10 cellular contexts compared by ENCODE assay signal in genomic region chr4:25915359-25915716, GRCh38. TPM values are rescaled to one million over a fixed set of nuclear protein-coding genes. Genes with fewer than 3 reads are reported as not detected.
A peak's percentile ranks its signal among the peaks of the same experiment; 100 is the strongest.
DNase-seq lines count a peak whose midpoint lies in the region; ATAC-seq, FAIRE-seq and TF ChIP-seq lines count a peak whose summit lies in the region.
"Had no signal": no experiment of that assay in that cellular context is flagged by ENCODE, and none has a peak within 500 bp of the region (broad histone marks: within the 10 kb centered on the region; RNA-seq: fewer than 3 reads in every experiment).

No MANE protein-coding gene starts in this region.

- RAD21 ChIA-PET in GM12878 (lab: Charles Lee; ENCODE audit: unreplicated experiment), result interaction anchor here (0.7 to 2.7 kb wide), 6 partner anchors 22 to 60 kb away, joined by 3 to 8 read pairs (median 4); no protein-coding TSS in a partner anchor

- POLR2A ChIA-PET in CD4-positive, alpha-beta memory T cell (lab: Charles Lee; ENCODE audit: partially characterized antibody), result interaction anchor here (1.5 to 6.3 kb wide), 4 partner anchors 13 to 61 kb away, joined by 4 to 56 read pairs (median 24); no protein-coding TSS in a partner anchor
- POLR2A ChIA-PET in GM12878 (lab: Charles Lee), result interaction anchor here (0.5 to 1.2 kb wide), 4 partner anchors 13 to 144 kb away, joined by 3 to 4 read pairs (median 4); no protein-coding TSS in a partner anchor

- H3K79me2 ChIP-seq in GM12878 (ENCODE audit: control insufficient read depth, insufficient read depth, low read length), result peaks cover 2% of the 10 kb centered on the region; the same call in 1 of the 2 replicates

- no peaks in the 10 kb centered on the region for H3K36me3 ChIP-seq in CD4-positive, alpha-beta memory T cell (ENCODE audit: insufficient read depth, low read length)
- peaks cover 5% of the 10 kb centered on the region; the same call in 1 of the 2 replicates for H3K36me3 ChIP-seq in HUES64 (ENCODE audit: insufficient read depth, low read length)
- H3K36me3 ChIP-seq in GM12878 (ENCODE audit: control insufficient read depth in 2 of 2, insufficient read depth in 2 of 2, low read length in 1 of 2), result no peaks in the 10 kb centered on the region
- H3K36me3 ChIP-seq in upper lobe of right lung, result no peaks in the 10 kb centered on the region

- SMC1A ChIA-PET in GM12878 (lab: Charles Lee; ENCODE audit: uncharacterized antibody, unreplicated experiment), result interaction anchor here (1.2 to 3.1 kb wide), 3 partner anchors 15 to 143 kb away, joined by 3 to 15 read pairs (median 3); no protein-coding TSS in a partner anchor

- DNase-seq in CD4-positive, alpha-beta memory T cell, result no peak
- DNase-seq in GM12878 (ENCODE audit: low read depth, low spot score), result no peak
- DNase-seq in natural killer cell treated with Interleukin-12 subunit alpha and Interleukin-12 subunit beta and Interleukin-15 and Interleukin-18, amount 100 ng/mL, for 72 hours (ENCODE audit: low spot score), result no peak
- DNase-seq in upper lobe of right lung, result no peak
- no peak for DNase-seq in germinal center (ENCODE audit: low spot score)
- DNase-seq: NCI-H774; stimulated activated CD4-positive, alpha-beta T cell treated with anti-CD3 and anti-CD28 coated beads, Interleukin-2, amount 100 ng/mL, for 24 hours had no signal

- CTCF ChIA-PET in CD4-positive, alpha-beta memory T cell (lab: Charles Lee; ENCODE audit: partially characterized antibody), result interaction anchor here (1.3 to 3.9 kb wide), 3 partner anchors 9 to 73 kb away, joined by 3 to 12 read pairs (median 4); no protein-coding TSS in a partner anchor
- CTCF ChIA-PET in GM12878 (lab: Yijun Ruan, JAX), result interaction anchor here (3.6 kb wide), 1 partner anchor 11 kb away, joined by 20 read pairs; no protein-coding TSS in a partner anchor

- H3K9me3 Mint-ChIP-seq in CD4-positive, alpha-beta memory T cell, result no peaks in the 10 kb centered on the region
- peaks cover 2% of the 10 kb centered on the region for H3K9me3 Mint-ChIP-seq in natural killer cell treated with Interleukin-12 subunit alpha and Interleukin-12 subunit beta and Interleukin-15 and Interleukin-18, amount 100 ng/mL, for 72 hours

- ATAC-seq in GM12878 (no peak), GM18505 (IDR thresholded peaks at IDR 0.05; ENCODE audit: unreplicated experiment) (no peak), GM21723 (IDR thresholded peaks at IDR 0.05; ENCODE audit: unreplicated experiment) (no peak), upper lobe of right lung (no peak)
- ATAC-seq in natural killer cell treated with Interleukin-12 subunit alpha and Interleukin-12 subunit beta and Interleukin-15 and Interleukin-18, amount 100 ng/mL, for 72 hours, result no peak

- in situ Hi-C loops in GM12878 (cut with MboI), result no loop called here

- peaks cover 6 to 7% of the 10 kb centered on the region in 2 donors for H3K36me3 Mint-ChIP-seq in CD4-positive, alpha-beta memory T cell
- H3K36me3 Mint-ChIP-seq in natural killer cell treated with Interleukin-12 subunit alpha and Interleukin-12 subunit beta and Interleukin-15 and Interleukin-18, amount 100 ng/mL, for 72 hours, result no peaks in the 10 kb centered on the region

- H3K4me3 Mint-ChIP-seq in CD4-positive, alpha-beta memory T cell, result peak overlapping the region in 6 of 8 donors; percentile 27 to 97 (median 80)
- H3K4me3 Mint-ChIP-seq in natural killer cell treated with Interleukin-12 subunit alpha and Interleukin-12 subunit beta and Interleukin-15 and Interleukin-18, amount 100 ng/mL, for 72 hours, result peak overlapping the region; percentile 94

- peaks cover 12 to 30% (median 22%) of the 10 kb centered on the region in 4 donors for H3K4me1 Mint-ChIP-seq in CD4-positive, alpha-beta memory T cell
- peaks cover 16 to 27% of the 10 kb centered on the region in 2 donors for H3K4me1 Mint-ChIP-seq in natural killer cell treated with Interleukin-12 subunit alpha and Interleukin-12 subunit beta and Interleukin-15 and Interleukin-18, amount 100 ng/mL, for 72 hours (ENCODE audit: low read depth in 2 of 2)

- TF ChIP-seq RAD21 in GM12878 (IDR thresholded peaks at IDR 0.05; ENCODE audit: insufficient read depth, low read depth, low read length), result no peak

- H2AFZ ChIP-seq in GM12878 (ENCODE audit: control insufficient read depth, low read depth, low read length), result no peak overlapping the region

- TF ChIP-seq CTCF in GM12878 (IDR thresholded peaks at IDR 0.05 in 2 of 3, conservative IDR thresholded peaks at IDR 0.05 in 1 of 3; ENCODE audit: control insufficient read depth in 2 of 3, extremely low read depth in 1 of 3, insufficient read depth in 1 of 3, low read depth in 3 of 3, low read length in 3 of 3), result no peak
- TF ChIP-seq CTCF in upper lobe of right lung (IDR thresholded peaks at IDR 0.05), result no peak

- no peak for TF ChIP-seq EP300 in GM12878 (IDR thresholded peaks at IDR 0.05; ENCODE audit: borderline replicate concordance in 1 of 2, control insufficient read depth in 1 of 2, low read depth in 2 of 2, low read length in 2 of 2)

- intact Hi-C loops in CD4-positive, alpha-beta memory T cell (cut with micrococcal nuclease), result loop anchor here (2.0 kb wide), 1 partner anchor 755 kb away; the partner anchor contains the start of gene SEPSECS
- intact Hi-C loops in GM12878 (cut with micrococcal nuclease; ENCODE audit: unreplicated experiment) (no loop called here), upper lobe of right lung (cut with DNase I) (no loop called here)

- H4K20me1 ChIP-seq in GM12878 (ENCODE audit: control insufficient read depth, insufficient read depth), result no peaks in the 10 kb centered on the region

- H3K4me1 ChIP-seq in CD4-positive, alpha-beta memory T cell (ENCODE audit: insufficient read depth, low read length), result peaks cover 18% of the 10 kb centered on the region
- peaks cover 16% of the 10 kb centered on the region; the same call in 1 of the 2 replicates for H3K4me1 ChIP-seq in HUES64 (ENCODE audit: insufficient read depth, low read length)
- peaks cover 18% of the 10 kb centered on the region for H3K4me1 ChIP-seq in GM12878 (ENCODE audit: control insufficient read depth, insufficient read depth, low read length)
- peaks cover 7% of the 10 kb centered on the region for H3K4me1 ChIP-seq in upper lobe of right lung

- 94% methylated on average over 12 of the region's 12 CpGs for WGBS in HUES64
- WGBS in GM12878 (ENCODE audit: insufficient coverage, insufficient replicate concordance, low lambda C conversion rate, missing lambda C conversion rate), result 97% methylated on average over 12 of the region's 12 CpGs

- peak overlapping the region in 6 of 7 donors; percentile 37 to 98 (median 87) for H3K27ac Mint-ChIP-seq in CD4-positive, alpha-beta memory T cell
- H3K27ac Mint-ChIP-seq in natural killer cell treated with Interleukin-12 subunit alpha and Interleukin-12 subunit beta and Interleukin-15 and Interleukin-18, amount 100 ng/mL, for 72 hours, result peak overlapping the region; percentile 97 to 99

- H3K9ac ChIP-seq in HUES64 (ENCODE audit: low read depth, low read length) (no peak overlapping the region), GM12878 (ENCODE audit: control insufficient read depth, insufficient read depth, low read length) (no peak overlapping the region)

- H3K4me2 ChIP-seq in GM12878 (ENCODE audit: control insufficient read depth, insufficient read depth), result no peak overlapping the region; the same call in 1 of the 2 replicates

- H3K9me3 ChIP-seq in CD4-positive, alpha-beta memory T cell (ENCODE audit: control insufficient read depth in 1 of 2, low read length in 2 of 2), result no peaks in the 10 kb centered on the region
- H3K9me3 ChIP-seq in HUES64 (ENCODE audit: insufficient read depth, low read depth, low read length) (no peaks in the 10 kb centered on the region), GM12878 (replicated peaks; ENCODE audit: control insufficient read depth, insufficient read depth, low read length) (no peaks in the 10 kb centered on the region), upper lobe of right lung (no peaks in the 10 kb centered on the region)

- H3K4me3 ChIP-seq in CD4-positive, alpha-beta memory T cell (ENCODE audit: low read length in 2 of 2), result no peak overlapping the region
- peak overlapping the region; percentile 91; the same call in 1 of the 2 replicates for H3K4me3 ChIP-seq in HUES64 (ENCODE audit: low read length)
- no peak overlapping the region for H3K4me3 ChIP-seq in GM12878
- no peak overlapping the region for H3K4me3 ChIP-seq in upper lobe of right lung

- BruUV-seq in GM12878 (replicated peaks; lab: Mats Ljungman, UMichigan), result no TSS peak

- H3K27ac ChIP-seq in CD4-positive, alpha-beta memory T cell (ENCODE audit: low read depth, low read length), result no peak overlapping the region
- H3K27ac ChIP-seq in HUES64 (ENCODE audit: low read depth, low read length), result no peak overlapping the region
- H3K27ac ChIP-seq in GM12878 (ENCODE audit: control insufficient read depth, insufficient read depth), result no peak overlapping the region; the same call in 1 of the 2 replicates
- no peak overlapping the region for H3K27ac ChIP-seq in upper lobe of right lung

- H3K27me3 ChIP-seq in CD4-positive, alpha-beta memory T cell (ENCODE audit: insufficient read depth, low read length), result no peaks in the 10 kb centered on the region
- H3K27me3 ChIP-seq in HUES64 (ENCODE audit: insufficient read depth, low read length), result peaks cover 10% of the 10 kb centered on the region; the same call in 1 of the 2 replicates
- no peaks in the 10 kb centered on the region for H3K27me3 ChIP-seq in GM12878 (replicated peaks in 1 of 2; ENCODE audit: control insufficient read depth in 2 of 2, insufficient read depth in 2 of 2, low read length in 1 of 2)
- no peaks in the 10 kb centered on the region for H3K27me3 ChIP-seq in upper lobe of right lung

- no peaks in the 10 kb centered on the region for H3K27me3 Mint-ChIP-seq in CD4-positive, alpha-beta memory T cell
- H3K27me3 Mint-ChIP-seq in natural killer cell treated with Interleukin-12 subunit alpha and Interleukin-12 subunit beta and Interleukin-15 and Interleukin-18, amount 100 ng/mL, for 72 hours, result no peaks in the 10 kb centered on the region

- FAIRE-seq in GM12878 (lab: Jason Lieb, UNC), result no peak

- TF ChIP-seq POLR2A in GM12878 (IDR thresholded peaks at IDR 0.05; ENCODE audit: low read depth, low read length) (no peak), GM18505 (IDR thresholded peaks at IDR 0.05; ENCODE audit: borderline replicate concordance, extremely low read depth, insufficient read depth, insufficient read length) (no peak)

RNA-seq across cellular contexts. Expression of gene SMIM20, which starts 1.3 kb away (rescaled TPM):
- 10 to 100 TPM; 16.9 to 19.2 TPM for total RNA-seq in CD4-positive, alpha-beta memory T cell
- polyA plus RNA-seq in CD4-positive, alpha-beta memory T cell, result 10 to 100 TPM; 46.8 to 78.9 TPM
- 65.8 TPM for polyA plus RNA-seq in HUES64 (2013, experiment 1 of 2)
- 73.9 TPM for polyA plus RNA-seq in HUES64 (2013, experiment 2 of 2)
- total RNA-seq in GM12878 (2013; cell fraction: nucleolus; rRNA removed), result 3.4 and 6.1 TPM in 2 replicates
- 19.8 and 26.9 TPM in 2 replicates for total RNA-seq in GM12878 (2014; rRNA removed)
- 21.8 and 22.3 TPM in 2 replicates for total RNA-seq in GM12878 (2014; rRNA removed; fragmentation: Illumina TruSeq; extraction: Trizol)
- total RNA-seq in GM12878 (2021), result 17.3 and 18.3 TPM in 2 replicates
- polyA plus RNA-seq in GM12878 (2011; ENCODE audit: low read depth), result 25.9 TPM
- 33.7 and 52.5 TPM in 2 replicates for polyA plus RNA-seq in GM12878 (2011; rRNA removed)
- 15.9 and 17.9 TPM in 2 replicates for polyA plus RNA-seq in GM12878 (2011; cell fraction: cytosol; rRNA removed)
- 7.0 and 7.9 TPM in 2 replicates for polyA plus RNA-seq in GM12878 (2011; cell fraction: nucleus; rRNA removed)
- polyA plus RNA-seq in GM12878 (2012), result 31.8 and 32.8 TPM in 2 replicates
- 19.8 and 24.0 TPM in 2 replicates for polyA plus RNA-seq in GM12878 (2014; fragmentation: Illumina TruSeq; extraction: Trizol)
- polyA plus RNA-seq in GM12878 (2014; fragmentation: Nextera tagmentation; extraction: Ambion mirVana), result 10 to 100 TPM; 32.5 to 32.6 TPM
- 22.5 and 25.0 TPM in 2 replicates for polyA plus RNA-seq in GM12878 (2014; rRNA removed)
- polyA plus RNA-seq in GM12878 (2016; fragmentation: Nextera tagmentation; extraction: Ambion mirVana), result 10 to 100 TPM; 35.2 to 38.0 TPM
- polyA minus RNA-seq in GM12878 (2011; rRNA and poly(A)+ RNA removed), result 3.4 and 4.9 TPM in 2 replicates
- 3.2 and 6.7 TPM in 2 replicates for polyA minus RNA-seq in GM12878 (2011; cell fraction: cytosol; rRNA and poly(A)+ RNA removed)
- polyA minus RNA-seq in GM12878 (2011; cell fraction: nucleus; rRNA and poly(A)+ RNA removed), result 1.1 and 1.5 TPM in 2 replicates
- 10 to 100 TPM; 12.1 to 19.0 TPM for total RNA-seq in natural killer cell treated with Interleukin-12 subunit alpha and Interleukin-12 subunit beta and Interleukin-15 and Interleukin-18, amount 100 ng/mL, for 72 hours
- 25.2 TPM for total RNA-seq in upper lobe of right lung

RNA-seq across cellular contexts. Expression of gene SEL1L3, which starts 52.5 kb away (rescaled TPM):
- total RNA-seq in CD4-positive, alpha-beta memory T cell, result 10 to 100 TPM; 61.4 to 64.3 TPM
- polyA plus RNA-seq in CD4-positive, alpha-beta memory T cell, result 10 to 100 TPM; 61.3 to 68.8 TPM
- 24.9 TPM for polyA plus RNA-seq in HUES64 (2013, experiment 1 of 2)
- 24.5 TPM for polyA plus RNA-seq in HUES64 (2013, experiment 2 of 2)
- 303 and 318 TPM in 2 replicates for total RNA-seq in GM12878 (2013; cell fraction: nucleolus; rRNA removed)
- total RNA-seq in GM12878 (2014; rRNA removed), result 49.5 and 56.9 TPM in 2 replicates
- total RNA-seq in GM12878 (2014; rRNA removed; fragmentation: Illumina TruSeq; extraction: Trizol), result 64.8 and 71.3 TPM in 2 replicates
- total RNA-seq in GM12878 (2021), result 52.0 and 54.6 TPM in 2 replicates
- 65.9 TPM for polyA plus RNA-seq in GM12878 (2011; ENCODE audit: low read depth)
- polyA plus RNA-seq in GM12878 (2011; rRNA removed), result 43.2 and 48.5 TPM in 2 replicates
- polyA plus RNA-seq in GM12878 (2011; cell fraction: cytosol; rRNA removed), result 18.9 and 20.7 TPM in 2 replicates
- polyA plus RNA-seq in GM12878 (2011; cell fraction: nucleus; rRNA removed), result 29.6 and 33.5 TPM in 2 replicates
- 59.5 and 76.1 TPM in 2 replicates for polyA plus RNA-seq in GM12878 (2012)
- 82.2 and 100 TPM in 2 replicates for polyA plus RNA-seq in GM12878 (2014; fragmentation: Illumina TruSeq; extraction: Trizol)
- polyA plus RNA-seq in GM12878 (2014; fragmentation: Nextera tagmentation; extraction: Ambion mirVana), result 10 to 100 TPM; 26.9 to 28.4 TPM
- 48.3 and 51.4 TPM in 2 replicates for polyA plus RNA-seq in GM12878 (2014; rRNA removed)
- polyA plus RNA-seq in GM12878 (2016; fragmentation: Nextera tagmentation; extraction: Ambion mirVana), result 10 to 100 TPM; 20.4 to 29.5 TPM
- polyA minus RNA-seq in GM12878 (2011; rRNA and poly(A)+ RNA removed), result 72.8 and 86.8 TPM in 2 replicates
- 13.0 and 18.8 TPM in 2 replicates for polyA minus RNA-seq in GM12878 (2011; cell fraction: cytosol; rRNA and poly(A)+ RNA removed)
- 27.8 and 34.7 TPM in 2 replicates for polyA minus RNA-seq in GM12878 (2011; cell fraction: nucleus; rRNA and poly(A)+ RNA removed)
- total RNA-seq in natural killer cell treated with Interleukin-12 subunit alpha and Interleukin-12 subunit beta and Interleukin-15 and Interleukin-18, amount 100 ng/mL, for 72 hours, result 10 to 100 TPM; 35.0 to 54.4 TPM
- total RNA-seq in upper lobe of right lung, result 69.2 TPM
